25 cellular contexts compared by ENCODE assay signal in the genomic region with DNA sequence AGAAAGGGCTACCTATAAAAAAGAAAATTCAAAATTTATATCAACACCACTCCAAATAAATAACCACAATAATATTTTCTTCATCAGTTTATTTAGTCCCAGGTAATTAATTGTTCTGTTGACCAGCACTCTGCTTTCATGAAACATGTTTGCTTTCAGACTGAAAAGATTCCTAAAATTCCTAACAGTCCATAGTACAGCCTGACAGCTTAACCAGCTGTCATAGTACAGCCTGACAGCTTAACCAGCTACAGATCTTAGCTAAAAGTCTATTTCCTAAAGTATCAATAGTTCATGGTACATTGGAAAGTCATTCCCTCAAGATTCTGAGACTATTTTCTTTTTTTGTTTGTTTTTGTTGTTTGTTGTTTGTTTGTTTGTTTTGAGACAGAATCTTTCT.
"Had no signal": no experiment of that assay in that cellular context is flagged by ENCODE, and none has a peak within 500 bp of the region (broad histone marks: within the 10 kb centered on the region; RNA-seq: fewer than 3 reads in every experiment).

No MANE protein-coding gene starts in this region.

- H3K36me3 ChIP-seq: SJSA1 had no signal

- FAIRE-seq: K562, RCC 7860 had no signal

- H3K4me3 Mint-ChIP-seq: IgD-negative memory B cell, T-cell had no signal

- H3K4me3 ChIP-seq: K562, SJSA1 had no signal

- H3K4me1 ChIP-seq: SJSA1 had no signal

- H3K4me2 ChIP-seq: KMS-11, SK-N-SH had no signal

- H3K27ac ChIP-seq: KMS-11, SJSA1 had no signal

- H3K4me1 Mint-ChIP-seq: IgD-negative memory B cell, T-cell had no signal

- H3K9ac ChIP-seq: KMS-11, SK-N-SH had no signal

- H3K36me3 Mint-ChIP-seq: IgD-negative memory B cell, T-cell had no signal

- H3K27me3 ChIP-seq: SJSA1 had no signal

- ATAC-seq: K562, T-cell had no signal

- H3K27ac Mint-ChIP-seq: IgD-negative memory B cell, T-cell had no signal

- H3K9me3 ChIP-seq: SJSA1, SK-N-SH had no signal

- DNase-seq: Kasumi-1, MM.1S, NCI-H1092 treated with DMSO at 0.1 percent for 48 hours, NCI-H1436, NCI-H187, NCI-H2029, NCI-H2081 treated with DMSO at 0.1 percent for 48 hours, NCI-H2171, NCI-H226, NCI-H446, NCI-H510A, NCI-H524 treated with DMSO at 0.1 percent for 48 hours, NCI-H69, NCI-H774, Right ventricle myocardium superior, RPMI8226, SIG-M5, SK-N-SH, SW 1271, T-cell had no signal

- H3K27me3 Mint-ChIP-seq: IgD-negative memory B cell had no signal
